16 cellular contexts compared by ENCODE assay signal in genomic region chr2:16302969-16303592, GRCh38.
DNase-seq lines count a peak whose midpoint lies in the region; ATAC-seq and TF ChIP-seq lines count a peak whose summit lies in the region.
"Had no signal": no experiment of that assay in that cellular context is flagged by ENCODE, and none has a peak within 500 bp of the region (broad histone marks: within the 10 kb centered on the region; RNA-seq: fewer than 3 reads in every experiment).

No MANE protein-coding gene starts in this region.

- no peaks in the 10 kb centered on the region for H3K9me2 ChIP-seq in MM.1S (replicated peaks; ENCODE audit: insufficient read depth, low read length)

- H3K36me3 ChIP-seq in MM.1S (replicated peaks; ENCODE audit: insufficient read depth, low read length) (no peaks in the 10 kb centered on the region), sigmoid colon (no peaks in the 10 kb centered on the region)
- H3K36me3 ChIP-seq: right atrium auricular region had no signal

- no peaks in the 10 kb centered on the region for H3F3A ChIP-seq in MM.1S (ENCODE audit: insufficient read depth, low read length)

- H3K4me3 Mint-ChIP-seq in activated naive CD4-positive, alpha-beta T cell treated with anti-CD3 and anti-CD28 coated beads for 36 hours, result peak overlapping the region; percentile 5
- H3K4me3 Mint-ChIP-seq in chondrocyte (ENCODE audit: unreplicated experiment), result peak overlapping the region; percentile 62
- peak overlapping the region; percentile 47 to 53 for H3K4me3 Mint-ChIP-seq in stimulated activated naive B cell treated with anti-CD40 and anti-IgM and Interleukin-4, amounts not matched to agents 10 μg/mL and 1 μg/mL and 100 μg/mL, for 72 hours
- H3K4me3 Mint-ChIP-seq: activated T-cell treated with anti-CD3 and anti-CD28 coated beads, Interleukin-2, amount 50 U/mL, for 4 hours; nephron had no signal

- H3K27ac Mint-ChIP-seq in activated naive CD4-positive, alpha-beta T cell treated with anti-CD3 and anti-CD28 coated beads for 36 hours, result no peak overlapping the region
- no peak overlapping the region for H3K27ac Mint-ChIP-seq in activated naive CD4-positive, alpha-beta T cell treated with anti-CD3 and anti-CD28 coated beads, Interleukin-2, amount 50 U/mL, for 72 hours
- H3K27ac Mint-ChIP-seq in chondrocyte (ENCODE audit: unreplicated experiment), result no peak overlapping the region
- H3K27ac Mint-ChIP-seq in stimulated activated naive B cell treated with anti-CD40 and anti-IgM and Interleukin-4, amounts not matched to agents 10 μg/mL and 1 μg/mL and 100 μg/mL, for 72 hours, result peak overlapping the region; percentile 11
- H3K27ac Mint-ChIP-seq: nephron had no signal

- H3K9me3 Mint-ChIP-seq in activated naive CD4-positive, alpha-beta T cell treated with anti-CD3 and anti-CD28 coated beads for 36 hours, result no peaks in the 10 kb centered on the region
- H3K9me3 Mint-ChIP-seq in activated naive CD4-positive, alpha-beta T cell treated with anti-CD3 and anti-CD28 coated beads, Interleukin-2, amount 50 U/mL, for 72 hours, result no peaks in the 10 kb centered on the region
- H3K9me3 Mint-ChIP-seq in chondrocyte (ENCODE audit: low read depth), result peaks cover 15% of the 10 kb centered on the region
- H3K9me3 Mint-ChIP-seq in stimulated activated naive B cell treated with anti-CD40 and anti-IgM and Interleukin-4, amounts not matched to agents 10 μg/mL and 1 μg/mL and 100 μg/mL, for 72 hours, result no peaks in the 10 kb centered on the region
- H3K9me3 Mint-ChIP-seq: activated T-cell treated with anti-CD3 and anti-CD28 coated beads, Interleukin-2, amount 50 U/mL, for 4 hours had no signal

- no peak for TF ChIP-seq CTCF in MM.1S (IDR thresholded peaks at IDR 0.05; ENCODE audit: low read length)
- TF ChIP-seq CTCF in chondrocyte (IDR thresholded peaks at IDR 0.05), result no peak
- TF ChIP-seq CTCF in sigmoid colon (IDR thresholded peaks at IDR 0.05), result no peak

- no peaks in the 10 kb centered on the region for H3K4me1 ChIP-seq in MM.1S (ENCODE audit: low read length)
- H3K4me1 ChIP-seq in sigmoid colon, result no peaks in the 10 kb centered on the region
- H3K4me1 ChIP-seq: right atrium auricular region had no signal

- no peaks in the 10 kb centered on the region for H3K36me3 Mint-ChIP-seq in activated naive CD4-positive, alpha-beta T cell treated with anti-CD3 and anti-CD28 coated beads for 36 hours (ENCODE audit: low read depth)
- no peaks in the 10 kb centered on the region for H3K36me3 Mint-ChIP-seq in activated naive CD4-positive, alpha-beta T cell treated with anti-CD3 and anti-CD28 coated beads, Interleukin-2, amount 50 U/mL, for 72 hours
- no peaks in the 10 kb centered on the region for H3K36me3 Mint-ChIP-seq in chondrocyte (ENCODE audit: low read depth)
- no peaks in the 10 kb centered on the region for H3K36me3 Mint-ChIP-seq in stimulated activated naive B cell treated with anti-CD40 and anti-IgM and Interleukin-4, amounts not matched to agents 10 μg/mL and 1 μg/mL and 100 μg/mL, for 72 hours

- peak overlapping the region; percentile 12; the same call in 1 of the 2 replicates for H3K4me3 ChIP-seq in MM.1S (ENCODE audit: low read length)
- no peak overlapping the region for H3K4me3 ChIP-seq in sigmoid colon
- H3K4me3 ChIP-seq: right atrium auricular region had no signal

- peak overlapping the region; percentile 46; the same call in 1 of the 2 replicates for H3K4me2 ChIP-seq in MM.1S (ENCODE audit: low read depth, low read length)

- CTCF ChIA-PET in activated naive CD4-positive, alpha-beta T cell treated with anti-CD3 and anti-CD28 coated beads for 36 hours (lab: Charles Lee), result interaction anchor here (0.7 to 1.2 kb wide), 2 partner anchors 14 to 667 kb away, joined by 3 to 5 read pairs; no protein-coding TSS in a partner anchor

- no peak overlapping the region for H3K27ac ChIP-seq in MM.1S (ENCODE audit: low read length)
- no peak overlapping the region for H3K27ac ChIP-seq in sigmoid colon
- H3K27ac ChIP-seq: dorsolateral prefrontal cortex, right atrium auricular region had no signal

- 57 to 74% methylated on average over 11 of the region's 11 CpGs for WGBS in sigmoid colon, 2 donors

- H3K27me3 ChIP-seq in MM.1S (replicated peaks; ENCODE audit: insufficient read depth, low read length) (no peaks in the 10 kb centered on the region), sigmoid colon (no peaks in the 10 kb centered on the region)
- H3K27me3 ChIP-seq: right atrium auricular region had no signal

- H3K4me1 Mint-ChIP-seq in activated naive CD4-positive, alpha-beta T cell treated with anti-CD3 and anti-CD28 coated beads for 36 hours (ENCODE audit: low read depth), result no peaks in the 10 kb centered on the region
- H3K4me1 Mint-ChIP-seq in chondrocyte (ENCODE audit: low read depth), result peaks cover 8% of the 10 kb centered on the region
- H3K4me1 Mint-ChIP-seq in stimulated activated naive B cell treated with anti-CD40 and anti-IgM and Interleukin-4, amounts not matched to agents 10 μg/mL and 1 μg/mL and 100 μg/mL, for 72 hours, result peaks cover 4 to 10% of the 10 kb centered on the region in 2 donors
- H3K4me1 Mint-ChIP-seq: nephron had no signal

- no peaks in the 10 kb centered on the region for H3K9me3 ChIP-seq in MM.1S (replicated peaks; ENCODE audit: insufficient read depth, low read length)
- peaks cover 0 to 4% (median 0%) of the 10 kb centered on the region in 4 donors for H3K9me3 ChIP-seq in sigmoid colon

- no peak overlapping the region for H3K9ac ChIP-seq in MM.1S (ENCODE audit: low read length)

- intact Hi-C loops in activated naive CD4-positive, alpha-beta T cell treated with anti-CD3 and anti-CD28 coated beads for 36 hours (cut with micrococcal nuclease), result no loop called here
- intact Hi-C loops in sigmoid colon (cut with DNase I), result no loop called here

- 0 out of 2 replicates have a peak overlapping the region, but pooled peaks have one; percentile 37 for H2AFZ ChIP-seq in MM.1S (ENCODE audit: low read length)

- no peak for TF ChIP-seq EP300 in sigmoid colon (IDR thresholded peaks at IDR 0.05)

- no peaks in the 10 kb centered on the region for H3K79me2 ChIP-seq in MM.1S (ENCODE audit: low read length)

- no peaks in the 10 kb centered on the region for H4K20me1 ChIP-seq in MM.1S (ENCODE audit: insufficient read depth, low read length)

- peaks cover 19% of the 10 kb centered on the region for H3K27me3 Mint-ChIP-seq in activated naive CD4-positive, alpha-beta T cell treated with anti-CD3 and anti-CD28 coated beads for 36 hours (ENCODE audit: low read depth)
- peaks cover 29% of the 10 kb centered on the region for H3K27me3 Mint-ChIP-seq in chondrocyte (ENCODE audit: low read depth)
- H3K27me3 Mint-ChIP-seq in stimulated activated naive B cell treated with anti-CD40 and anti-IgM and Interleukin-4, amounts not matched to agents 10 μg/mL and 1 μg/mL and 100 μg/mL, for 72 hours, result peaks cover 0 to 13% of the 10 kb centered on the region in 2 donors

- DNase-seq in activated naive CD4-positive, alpha-beta T cell treated with anti-CD3 and anti-CD28 coated beads for 36 hours, result peak; percentile 8
- DNase-seq in activated naive CD4-positive, alpha-beta T cell treated with anti-CD3 and anti-CD28 coated beads, Interleukin-2, amount 50 U/mL, for 72 hours (ENCODE audit: low spot score in 2 of 2), result no peak
- DNase-seq in MM.1S (peak; percentile 14), chondrocyte (ENCODE audit: low spot score) (no peak), activated T-cell treated with anti-CD3 and anti-CD28 coated beads for 4 hours (no peak), hypothalamus (lab: John Stamatoyannopoulos, UW) (no peak), sigmoid colon (no peak)
- no peak for DNase-seq in stimulated activated naive B cell treated with anti-CD40 and anti-IgM and Interleukin-4, amounts not matched to agents 10 μg/mL and 1 μg/mL and 100 μg/mL, for 72 hours
- DNase-seq: activated CD4-positive, alpha-beta T cell treated with anti-CD3 and anti-CD28 coated beads for 4 hours; activated T-cell treated with anti-CD3 and anti-CD28 coated beads, Interleukin-2, amount 50 U/mL, for 4 hours; dorsolateral prefrontal cortex; left colon; NCI-H1105 treated with DMSO at 0.1 percent for 48 hours; stimulated activated CD8-positive, alpha-beta memory T cell treated with anti-CD3 and anti-CD28 coated beads, Interleukin-4, amount 100 ng/mL, for 48 hours had no signal

- TF ChIP-seq POLR2A in sigmoid colon (IDR thresholded peaks at IDR 0.05), result no peak

- ATAC-seq in activated naive CD4-positive, alpha-beta T cell treated with anti-CD3 and anti-CD28 coated beads, Interleukin-2, amount 50 U/mL, for 72 hours, result no peak
- no peak for ATAC-seq in stimulated activated naive B cell treated with anti-CD40 and anti-IgM and Interleukin-4, amounts not matched to agents 10 μg/mL and 1 μg/mL and 100 μg/mL, for 72 hours (replicated peaks)
- ATAC-seq: activated T-cell treated with anti-CD3 and anti-CD28 coated beads, Interleukin-2, amount 50 U/mL, for 4 hours; left colon had no signal

Comparison
In these comparisons a context has a peak if more than half of its experiments do, and no peak if none do; other contexts are left out.
1. DNase-seq: peak in activated naive CD4-positive, alpha-beta T cell treated with anti-CD3 and anti-CD28 coated beads for 36 hours (single experiment) and MM.1S (single experiment); none in activated naive CD4-positive, alpha-beta T cell treated with anti-CD3 and anti-CD28 coated beads, Interleukin-2, amount 50 U/mL, for 72 hours (0 of 2), chondrocyte (single experiment), stimulated activated naive B cell treated with anti-CD40 and anti-IgM and Interleukin-4, amounts not matched to agents 10 μg/mL and 1 μg/mL and 100 μg/mL, for 72 hours (single experiment), activated T-cell treated with anti-CD3 and anti-CD28 coated beads for 4 hours (single experiment), hypothalamus (0 of 51) and sigmoid colon (single experiment).
2. H3K4me3 Mint-ChIP-seq: peak in every context shown above with its lines; median percentile 62 in chondrocyte; 50 in stimulated activated naive B cell treated with anti-CD40 and anti-IgM and Interleukin-4, amounts not matched to agents 10 μg/mL and 1 μg/mL and 100 μg/mL, for 72 hours; 5 in activated naive CD4-positive, alpha-beta T cell treated with anti-CD3 and anti-CD28 coated beads for 36 hours.